8 cellular contexts compared by ENCODE assay signal in genomic region chr7:2978403-2978802, GRCh38.
DNase-seq lines count a peak whose midpoint lies in the region; ATAC-seq and TF ChIP-seq lines count a peak whose summit lies in the region.

No MANE protein-coding gene starts in this region.

- peak overlapping the region; percentile 60 for H3K4me3 ChIP-seq in DOHH2 (ENCODE audit: low read length)
- H3K4me3 ChIP-seq in lung: no peak overlapping the region

- ATAC-seq in GM21619 (IDR thresholded peaks at IDR 0.05; ENCODE audit: unreplicated experiment) (peak; percentile 84), lung (ENCODE audit: insufficient read depth, low FRiP score) (peak; percentile 47)
- ATAC-seq in stimulated activated effector memory CD8-positive, alpha-beta T cell treated with anti-CD3 and anti-CD28 coated beads, Interleukin-12 subunit alpha, Interleukin-12 subunit beta, amount 100 ng/mL, for 72 hours: peak; percentile 90

- H3K9me3 ChIP-seq in DOHH2 (ENCODE audit: control insufficient read depth, insufficient read depth, low read length): no peaks in the 10 kb centered on the region
- H3K9me3 ChIP-seq in lung (ENCODE audit: control insufficient read depth in 2 of 2, insufficient read depth in 1 of 2, low read length in 1 of 2): no peaks in the 10 kb centered on the region

- H3F3A ChIP-seq in DOHH2 (ENCODE audit: control insufficient read depth, insufficient read depth): 0 out of 2 replicates have a peak, but pooled peaks cover 5% of the 10 kb centered on the region

- peaks cover 61% of the 10 kb centered on the region for H3K79me2 ChIP-seq in DOHH2 (ENCODE audit: control insufficient read depth, low read length)

- H3K9me2 ChIP-seq in DOHH2 (replicated peaks; ENCODE audit: control insufficient read depth, low read length): no peaks in the 10 kb centered on the region

- H3K27ac ChIP-seq in DOHH2 (ENCODE audit: low read depth, low read length): peak overlapping the region; percentile 58
- H3K27ac ChIP-seq in lung (ENCODE audit: low read depth in 1 of 2, low read length in 1 of 2): no peak overlapping the region

- TF ChIP-seq CTCF in DOHH2 (IDR thresholded peaks at IDR 0.05; ENCODE audit: low read depth, low read length, poor library complexity, severe bottlenecking): no peak
- no peak for TF ChIP-seq CTCF in lung (IDR thresholded peaks at IDR 0.05; ENCODE audit: control extremely low read depth, extremely low read depth)

- H3K4me1 ChIP-seq in DOHH2 (ENCODE audit: control insufficient read depth, low read length) (peaks cover 52% of the 10 kb centered on the region), lung (ENCODE audit: control insufficient read depth in 2 of 2, insufficient read depth in 2 of 2, low read length in 2 of 2) (no peaks in the 10 kb centered on the region)

- peaks cover 76% of the 10 kb centered on the region for H3K4me1 Mint-ChIP-seq in stimulated activated effector memory CD8-positive, alpha-beta T cell treated with anti-CD3 and anti-CD28 coated beads, Interleukin-12 subunit alpha, Interleukin-12 subunit beta, amount 100 ng/mL, for 72 hours

- peak overlapping the region; percentile 70 for H3K4me2 ChIP-seq in DOHH2 (ENCODE audit: low read length)

- peaks cover 27% of the 10 kb centered on the region for H4K20me1 ChIP-seq in DOHH2 (ENCODE audit: control insufficient read depth, insufficient read depth, low read depth, low read length)

- H3K4me3 Mint-ChIP-seq in stimulated activated effector memory CD8-positive, alpha-beta T cell treated with anti-CD3 and anti-CD28 coated beads, Interleukin-12 subunit alpha, Interleukin-12 subunit beta, amount 100 ng/mL, for 72 hours: peak overlapping the region; percentile 71

- H3K27me3 ChIP-seq in DOHH2 (ENCODE audit: control insufficient read depth, low read length) (no peaks in the 10 kb centered on the region), lung (ENCODE audit: control insufficient read depth, insufficient read depth) (no peaks in the 10 kb centered on the region)

- DNase-seq in NAMALWA (ENCODE audit: low spot score) (peak; percentile 91), lung (ENCODE audit: low spot score) (peak; percentile 75), D341Med (ENCODE audit: low spot score) (no peak), UCSD-AML1 (lab: John Stamatoyannopoulos, UW; ENCODE audit: unreplicated experiment) (no peak)
- DNase-seq in activated effector memory CD4-positive, alpha-beta T cell treated with Interleukin-2 at 50 U/mL for 16 hours: peak; percentile 28
- peak; percentile 54 to 79 for DNase-seq in stimulated activated effector memory CD8-positive, alpha-beta T cell treated with anti-CD3 and anti-CD28 coated beads, Interleukin-12 subunit alpha, Interleukin-12 subunit beta, amount 100 ng/mL, for 72 hours (ENCODE audit: low spot score in 2 of 2)

- WGBS in lung, 2 donors: 5 to 8% methylated on average over 14 to 15 of the region's 15 CpGs

- H3K36me3 Mint-ChIP-seq in stimulated activated effector memory CD8-positive, alpha-beta T cell treated with anti-CD3 and anti-CD28 coated beads, Interleukin-12 subunit alpha, Interleukin-12 subunit beta, amount 100 ng/mL, for 72 hours: peaks cover 67% of the 10 kb centered on the region

- peak overlapping the region; percentile 88 for H3K27ac Mint-ChIP-seq in stimulated activated effector memory CD8-positive, alpha-beta T cell treated with anti-CD3 and anti-CD28 coated beads, Interleukin-12 subunit alpha, Interleukin-12 subunit beta, amount 100 ng/mL, for 72 hours

- H3K9me3 Mint-ChIP-seq in stimulated activated effector memory CD8-positive, alpha-beta T cell treated with anti-CD3 and anti-CD28 coated beads, Interleukin-12 subunit alpha, Interleukin-12 subunit beta, amount 100 ng/mL, for 72 hours: no peaks in the 10 kb centered on the region

- H3K36me3 ChIP-seq in DOHH2 (ENCODE audit: control insufficient read depth, low read length) (peaks cover 43% of the 10 kb centered on the region), lung (ENCODE audit: control insufficient read depth in 2 of 2, insufficient read depth in 2 of 2, low read length in 2 of 2) (no peaks in the 10 kb centered on the region)

Comparison
In these comparisons a context has a peak if more than half of its experiments do, and no peak if none do; other contexts are left out.
1. DNase-seq: peak in NAMALWA (single experiment), activated effector memory CD4-positive, alpha-beta T cell treated with Interleukin-2 at 50 U/mL for 16 hours (single experiment), lung (single experiment) and stimulated activated effector memory CD8-positive, alpha-beta T cell treated with anti-CD3 and anti-CD28 coated beads, Interleukin-12 subunit alpha, Interleukin-12 subunit beta, amount 100 ng/mL, for 72 hours (2 of 2); none in D341Med (single experiment) and UCSD-AML1 (single experiment).
2. Peak in every context shown above with its lines, with median percentiles within 50 percentile points of each other: ATAC-seq.